22 cellular contexts compared by ENCODE assay signal in the genomic region with DNA sequence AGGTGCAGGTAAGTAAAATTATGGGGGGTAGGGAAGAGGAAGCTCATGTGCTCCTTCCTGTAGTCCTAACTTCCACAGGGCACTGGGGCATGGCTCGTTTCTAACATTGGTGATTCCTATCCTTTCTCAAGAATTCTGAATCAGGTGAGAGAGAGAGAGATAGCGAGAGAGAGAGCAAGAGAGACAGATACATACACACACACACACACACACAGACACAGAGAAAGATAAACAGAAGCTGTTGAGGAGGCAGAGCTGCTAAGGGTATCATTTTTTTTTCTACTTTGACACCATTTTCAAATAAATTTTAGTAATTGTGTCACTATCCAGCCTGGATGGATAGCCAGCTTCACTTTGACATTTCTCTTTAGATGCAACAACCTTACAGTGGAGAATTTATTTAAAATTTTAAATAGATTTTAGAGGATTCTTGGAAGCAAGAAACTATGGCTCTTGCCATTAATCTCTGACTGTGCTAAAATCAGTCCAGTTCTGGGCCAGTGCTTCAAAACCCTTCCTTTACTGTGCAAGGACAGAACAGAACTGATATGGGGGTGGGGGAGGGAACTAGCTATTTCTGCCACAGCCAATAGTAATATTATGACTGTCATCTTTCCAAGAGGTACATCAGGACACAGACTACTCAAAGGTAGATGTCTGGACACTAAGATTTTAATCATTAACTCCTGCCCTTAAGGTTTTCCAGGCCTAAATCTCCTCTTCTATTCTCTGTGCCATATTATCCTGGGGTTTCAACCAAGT.
"Had no signal": no experiment of that assay in that cellular context is flagged by ENCODE, and none has a peak within 500 bp of the region (broad histone marks: within the 10 kb centered on the region; RNA-seq: fewer than 3 reads in every experiment).

No MANE protein-coding gene starts in this region.

- H3K27me3 ChIP-seq: breast epithelium, colonic mucosa, dorsolateral prefrontal cortex, esophagus muscularis mucosa, sigmoid colon, spleen, thyroid gland, upper lobe of right lung had no signal

- H3K4me1 ChIP-seq: breast epithelium, colonic mucosa, parathyroid adenoma, sigmoid colon, spleen, thyroid gland, upper lobe of right lung had no signal

- H3K36me3 ChIP-seq: breast epithelium, colonic mucosa, esophagus muscularis mucosa, sigmoid colon, spleen, thyroid gland, upper lobe of right lung had no signal

- ATAC-seq: activated CD8-positive, alpha-beta T cell treated with anti-CD3 and anti-CD28 coated beads for 36 hours; activated naive CD4-positive, alpha-beta T cell treated with anti-CD3 and anti-CD28 coated beads, Interleukin-2, amount 50 U/mL, for 72 hours; effector memory CD8-positive, alpha-beta T cell; natural killer cell treated with Interleukin-12 subunit alpha and Interleukin-12 subunit beta and Interleukin-15 and Interleukin-18, amount 100 ng/mL, for 72 hours; T-helper 17 cell; upper lobe of right lung had no signal

- DNase-seq: activated CD4-positive, alpha-beta T cell treated with anti-CD3 and anti-CD28 coated beads, Interleukin-2, amount 10 ng/mL, durations not matched to agents 7 days and 5 days; activated CD8-positive, alpha-beta T cell treated with anti-CD3 and anti-CD28 coated beads for 36 hours; activated gamma-delta T cell treated with Interleukin-2 at 50 U/mL for 16 hours; colonic mucosa; dorsolateral prefrontal cortex; effector memory CD8-positive, alpha-beta T cell; islet precursor cell; left cardiac atrium; mammary epithelial cell; sigmoid colon; spleen; stimulated activated CD4-positive, alpha-beta T cell treated with anti-CD3 and anti-CD28 coated beads, Interleukin-4, amount 100 ng/mL, for 24 hours; stimulated activated naive CD4-positive, alpha-beta T cell treated with Interleukin-2 at 50 U/mL for 16 hours; SW 1271; T-helper 17 cell; thyroid gland; upper lobe of right lung had no signal

- H3K9me3 ChIP-seq: breast epithelium, colonic mucosa, esophagus muscularis mucosa, sigmoid colon, spleen, thyroid gland, upper lobe of right lung had no signal

- H3K27ac ChIP-seq: breast epithelium, colonic mucosa, dorsolateral prefrontal cortex, esophagus muscularis mucosa, parathyroid adenoma, sigmoid colon, spleen, thyroid gland, upper lobe of right lung had no signal

- H3K4me3 ChIP-seq: breast epithelium, colonic mucosa, dorsolateral prefrontal cortex, esophagus muscularis mucosa, sigmoid colon, spleen, thyroid gland, upper lobe of right lung had no signal
